1 cellular context compared by ENCODE assay signal in the genomic region with DNA sequence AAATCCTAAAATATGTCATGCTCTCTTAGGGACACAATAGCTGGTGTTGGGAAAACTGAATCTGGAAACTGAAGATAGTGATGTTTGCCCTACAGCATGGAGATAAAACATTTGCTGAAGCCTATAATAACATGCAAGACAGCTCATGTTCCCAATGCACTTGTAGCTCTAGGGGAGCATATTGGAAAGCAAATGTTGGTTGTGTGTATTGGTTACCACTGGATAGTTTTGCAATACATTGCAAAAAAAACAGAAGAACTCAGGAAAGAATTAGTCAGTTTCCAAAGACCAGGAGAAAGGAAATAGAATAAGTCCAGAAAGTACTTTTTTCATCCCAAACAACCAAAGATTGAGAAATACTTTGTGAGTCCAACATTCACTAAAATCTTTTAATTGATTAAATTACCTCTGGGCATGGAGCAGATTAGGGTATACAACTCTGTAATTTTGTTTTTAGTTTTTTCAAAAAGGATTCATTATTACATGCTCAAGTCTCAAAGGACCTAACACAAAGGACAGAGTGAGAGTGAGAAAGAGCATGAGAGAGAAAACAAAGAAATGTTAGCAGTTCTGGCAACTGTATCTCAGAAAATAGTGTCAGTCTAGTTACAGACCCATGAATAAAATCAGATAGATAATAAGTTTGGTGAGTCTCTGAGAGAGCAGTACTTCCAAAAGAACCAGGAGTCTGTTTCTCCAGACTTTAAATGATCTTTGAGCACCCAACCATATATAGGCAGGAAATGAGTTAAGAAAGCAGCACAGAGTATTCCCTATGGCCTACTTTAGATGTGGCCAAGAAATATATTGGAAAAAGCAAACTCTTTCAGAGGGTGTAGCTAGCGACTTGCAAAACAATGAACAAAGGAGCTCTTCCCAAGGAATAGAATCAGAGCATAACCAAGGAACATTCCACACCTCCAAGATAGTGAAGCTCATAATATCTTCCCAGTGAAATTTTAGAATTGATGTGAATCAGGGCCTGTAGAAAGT.
TF ChIP-seq lines count a peak whose summit lies in the region.

No MANE protein-coding gene starts in this region.

TF ChIP-seq in GM23338, 12 proteins besides CTCF, POLR2A, EP300 and RAD21 (continued from another document):
- TF ChIP-seq, protein P1, sequence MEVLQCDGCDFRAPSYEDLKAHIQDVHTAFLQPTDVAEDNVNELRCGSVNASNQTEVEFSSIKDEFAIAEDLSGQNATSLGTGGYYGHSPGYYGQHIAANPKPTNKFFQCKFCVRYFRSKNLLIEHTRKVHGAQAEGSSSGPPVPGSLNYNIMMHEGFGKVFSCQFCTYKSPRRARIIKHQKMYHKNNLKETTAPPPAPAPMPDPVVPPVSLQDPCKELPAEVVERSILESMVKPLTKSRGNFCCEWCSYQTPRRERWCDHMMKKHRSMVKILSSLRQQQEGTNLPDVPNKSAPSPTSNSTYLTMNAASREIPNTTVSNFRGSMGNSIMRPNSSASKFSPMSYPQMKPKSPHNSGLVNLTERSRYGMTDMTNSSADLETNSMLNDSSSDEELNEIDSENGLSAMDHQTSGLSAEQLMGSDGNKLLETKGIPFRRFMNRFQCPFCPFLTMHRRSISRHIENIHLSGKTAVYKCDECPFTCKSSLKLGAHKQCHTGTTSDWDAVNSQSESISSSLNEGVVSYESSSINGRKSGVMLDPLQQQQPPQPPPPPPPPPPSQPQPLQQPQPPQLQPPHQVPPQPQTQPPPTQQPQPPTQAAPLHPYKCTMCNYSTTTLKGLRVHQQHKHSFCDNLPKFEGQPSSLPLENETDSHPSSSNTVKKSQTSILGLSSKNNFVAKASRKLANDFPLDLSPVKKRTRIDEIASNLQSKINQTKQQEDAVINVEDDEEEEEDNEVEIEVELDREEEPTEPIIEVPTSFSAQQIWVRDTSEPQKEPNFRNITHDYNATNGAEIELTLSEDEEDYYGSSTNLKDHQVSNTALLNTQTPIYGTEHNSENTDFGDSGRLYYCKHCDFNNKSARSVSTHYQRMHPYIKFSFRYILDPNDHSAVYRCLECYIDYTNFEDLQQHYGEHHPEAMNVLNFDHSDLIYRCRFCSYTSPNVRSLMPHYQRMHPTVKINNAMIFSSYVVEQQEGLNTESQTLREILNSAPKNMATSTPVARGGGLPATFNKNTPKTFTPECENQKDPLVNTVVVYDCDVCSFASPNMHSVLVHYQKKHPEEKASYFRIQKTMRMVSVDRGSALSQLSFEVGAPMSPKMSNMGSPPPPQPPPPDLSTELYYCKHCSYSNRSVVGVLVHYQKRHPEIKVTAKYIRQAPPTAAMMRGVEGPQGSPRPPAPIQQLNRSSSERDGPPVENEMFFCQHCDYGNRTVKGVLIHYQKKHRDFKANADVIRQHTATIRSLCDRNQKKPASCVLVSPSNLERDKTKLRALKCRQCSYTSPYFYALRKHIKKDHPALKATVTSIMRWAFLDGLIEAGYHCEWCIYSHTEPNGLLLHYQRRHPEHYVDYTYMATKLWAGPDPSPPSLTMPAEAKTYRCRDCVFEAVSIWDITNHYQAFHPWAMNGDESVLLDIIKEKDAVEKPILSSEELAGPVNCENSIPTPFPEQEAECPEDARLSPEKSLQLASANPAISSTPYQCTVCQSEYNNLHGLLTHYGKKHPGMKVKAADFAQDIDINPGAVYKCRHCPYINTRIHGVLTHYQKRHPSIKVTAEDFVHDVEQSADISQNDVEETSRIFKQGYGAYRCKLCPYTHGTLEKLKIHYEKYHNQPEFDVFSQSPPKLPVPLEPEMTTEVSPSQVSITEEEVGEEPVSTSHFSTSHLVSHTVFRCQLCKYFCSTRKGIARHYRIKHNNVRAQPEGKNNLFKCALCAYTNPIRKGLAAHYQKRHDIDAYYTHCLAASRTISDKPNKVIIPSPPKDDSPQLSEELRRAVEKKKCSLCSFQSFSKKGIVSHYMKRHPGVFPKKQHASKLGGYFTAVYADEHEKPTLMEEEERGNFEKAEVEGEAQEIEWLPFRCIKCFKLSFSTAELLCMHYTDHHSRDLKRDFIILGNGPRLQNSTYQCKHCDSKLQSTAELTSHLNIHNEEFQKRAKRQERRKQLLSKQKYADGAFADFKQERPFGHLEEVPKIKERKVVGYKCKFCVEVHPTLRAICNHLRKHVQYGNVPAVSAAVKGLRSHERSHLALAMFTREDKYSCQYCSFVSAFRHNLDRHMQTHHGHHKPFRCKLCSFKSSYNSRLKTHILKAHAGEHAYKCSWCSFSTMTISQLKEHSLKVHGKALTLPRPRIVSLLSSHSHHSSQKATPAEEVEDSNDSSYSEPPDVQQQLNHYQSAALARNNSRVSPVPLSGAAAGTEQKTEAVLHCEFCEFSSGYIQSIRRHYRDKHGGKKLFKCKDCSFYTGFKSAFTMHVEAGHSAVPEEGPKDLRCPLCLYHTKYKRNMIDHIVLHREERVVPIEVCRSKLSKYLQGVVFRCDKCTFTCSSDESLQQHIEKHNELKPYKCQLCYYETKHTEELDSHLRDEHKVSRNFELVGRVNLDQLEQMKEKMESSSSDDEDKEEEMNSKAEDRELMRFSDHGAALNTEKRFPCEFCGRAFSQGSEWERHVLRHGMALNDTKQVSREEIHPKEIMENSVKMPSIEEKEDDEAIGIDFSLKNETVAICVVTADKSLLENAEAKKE (CRISPR knock-in tag; IDR thresholded peaks at IDR 0.05): no peak
- TF ChIP-seq ZNF331 (CRISPR knock-in tag; IDR thresholded peaks at IDR 0.05; ENCODE audit: low read depth): no peak
- TF ChIP-seq, protein P2, sequence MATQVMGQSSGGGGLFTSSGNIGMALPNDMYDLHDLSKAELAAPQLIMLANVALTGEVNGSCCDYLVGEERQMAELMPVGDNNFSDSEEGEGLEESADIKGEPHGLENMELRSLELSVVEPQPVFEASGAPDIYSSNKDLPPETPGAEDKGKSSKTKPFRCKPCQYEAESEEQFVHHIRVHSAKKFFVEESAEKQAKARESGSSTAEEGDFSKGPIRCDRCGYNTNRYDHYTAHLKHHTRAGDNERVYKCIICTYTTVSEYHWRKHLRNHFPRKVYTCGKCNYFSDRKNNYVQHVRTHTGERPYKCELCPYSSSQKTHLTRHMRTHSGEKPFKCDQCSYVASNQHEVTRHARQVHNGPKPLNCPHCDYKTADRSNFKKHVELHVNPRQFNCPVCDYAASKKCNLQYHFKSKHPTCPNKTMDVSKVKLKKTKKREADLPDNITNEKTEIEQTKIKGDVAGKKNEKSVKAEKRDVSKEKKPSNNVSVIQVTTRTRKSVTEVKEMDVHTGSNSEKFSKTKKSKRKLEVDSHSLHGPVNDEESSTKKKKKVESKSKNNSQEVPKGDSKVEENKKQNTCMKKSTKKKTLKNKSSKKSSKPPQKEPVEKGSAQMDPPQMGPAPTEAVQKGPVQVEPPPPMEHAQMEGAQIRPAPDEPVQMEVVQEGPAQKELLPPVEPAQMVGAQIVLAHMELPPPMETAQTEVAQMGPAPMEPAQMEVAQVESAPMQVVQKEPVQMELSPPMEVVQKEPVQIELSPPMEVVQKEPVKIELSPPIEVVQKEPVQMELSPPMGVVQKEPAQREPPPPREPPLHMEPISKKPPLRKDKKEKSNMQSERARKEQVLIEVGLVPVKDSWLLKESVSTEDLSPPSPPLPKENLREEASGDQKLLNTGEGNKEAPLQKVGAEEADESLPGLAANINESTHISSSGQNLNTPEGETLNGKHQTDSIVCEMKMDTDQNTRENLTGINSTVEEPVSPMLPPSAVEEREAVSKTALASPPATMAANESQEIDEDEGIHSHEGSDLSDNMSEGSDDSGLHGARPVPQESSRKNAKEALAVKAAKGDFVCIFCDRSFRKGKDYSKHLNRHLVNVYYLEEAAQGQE (IDR thresholded peaks at IDR 0.05; ENCODE audit: unreplicated experiment): no peak
- TF ChIP-seq CREB1 (CRISPR knock-in tag; IDR thresholded peaks at IDR 0.05; ENCODE audit: low read depth): no peak
- no peak for TF ChIP-seq NANOG (IDR thresholded peaks at IDR 0.05; ENCODE audit: borderline replicate concordance)
- TF ChIP-seq EZH2 (IDR thresholded peaks at IDR 0.05; ENCODE audit: low read depth, unreplicated experiment): no peak
- no peak for TF ChIP-seq ZNF114 (CRISPR knock-in tag; IDR thresholded peaks at IDR 0.05)
- TF ChIP-seq STAT1 (IDR thresholded peaks at IDR 0.05; ENCODE audit: unreplicated experiment): no peak
- no peak for TF ChIP-seq EZH2phosphoT487 (IDR thresholded peaks at IDR 0.05; ENCODE audit: unreplicated experiment)
- TF ChIP-seq, protein P3, sequence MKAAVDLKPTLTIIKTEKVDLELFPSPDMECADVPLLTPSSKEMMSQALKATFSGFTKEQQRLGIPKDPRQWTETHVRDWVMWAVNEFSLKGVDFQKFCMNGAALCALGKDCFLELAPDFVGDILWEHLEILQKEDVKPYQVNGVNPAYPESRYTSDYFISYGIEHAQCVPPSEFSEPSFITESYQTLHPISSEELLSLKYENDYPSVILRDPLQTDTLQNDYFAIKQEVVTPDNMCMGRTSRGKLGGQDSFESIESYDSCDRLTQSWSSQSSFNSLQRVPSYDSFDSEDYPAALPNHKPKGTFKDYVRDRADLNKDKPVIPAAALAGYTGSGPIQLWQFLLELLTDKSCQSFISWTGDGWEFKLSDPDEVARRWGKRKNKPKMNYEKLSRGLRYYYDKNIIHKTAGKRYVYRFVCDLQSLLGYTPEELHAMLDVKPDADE (IDR thresholded peaks at IDR 0.05): no peak
- TF ChIP-seq POLR2AphosphoS5 (IDR thresholded peaks at IDR 0.05; ENCODE audit: low read depth): no peak
